ENCODE assay signal across 12 cellular contexts in genomic region chr13:97986841-97987240, GRCh38. TPM values are rescaled to one million over a fixed set of nuclear protein-coding genes. Genes with fewer than 3 reads are reported as not detected.
A peak's percentile ranks its signal among the peaks of the same experiment; 100 is the strongest.
DNase-seq lines count a peak whose midpoint lies in the region; ATAC-seq and TF ChIP-seq lines count a peak whose summit lies in the region.
"Had no signal": no experiment of that assay in that cellular context is flagged by ENCODE, and none has a peak within 500 bp of the region (broad histone marks: within the 10 kb centered on the region; RNA-seq: fewer than 3 reads in every experiment).

No MANE protein-coding gene starts in this region.

- no peak for DNase-seq in activated naive CD8-positive, alpha-beta T cell treated with anti-CD3 and anti-CD28 coated beads for 36 hours
- no peak for DNase-seq in activated naive CD8-positive, alpha-beta T cell treated with anti-CD3 and anti-CD28 coated beads, Interleukin-2, amount 50 U/mL, for 24 hours
- DNase-seq in NOMO-1 treated with DMSO at 0.1 percent for 48 hours (lab: John Stamatoyannopoulos, UW; ENCODE audit: unreplicated experiment) (peak; percentile 83), psoas muscle (no peak), testis (no peak), NCI-H1105 treated with DMSO at 0.1 percent for 48 hours (lab: John Stamatoyannopoulos, UW) (no peak), DMS 273 (lab: John Stamatoyannopoulos, UW; ENCODE audit: unreplicated experiment) (no peak)
- DNase-seq: activated CD4-positive, CD25-positive, alpha-beta regulatory T cell treated with anti-CD3 and anti-CD28 coated beads, Interleukin-2, amount 50 U/mL, for 72 hours; NCI-H524 had no signal

- H3K9me3 ChIP-seq in psoas muscle (no peaks in the 10 kb centered on the region), testis (no peaks in the 10 kb centered on the region)
- H3K9me3 ChIP-seq: A549, esophagus muscularis mucosa had no signal

- peaks cover 41% of the 10 kb centered on the region for H3K36me3 Mint-ChIP-seq in activated naive CD8-positive, alpha-beta T cell treated with anti-CD3 and anti-CD28 coated beads for 36 hours
- H3K36me3 Mint-ChIP-seq in activated naive CD8-positive, alpha-beta T cell treated with anti-CD3 and anti-CD28 coated beads, Interleukin-2, amount 50 U/mL, for 24 hours (ENCODE audit: low read depth): peaks cover 65% of the 10 kb centered on the region

- TF ChIP-seq POLR2A in testis (IDR thresholded peaks at IDR 0.05): no peak

- H3K4me3 Mint-ChIP-seq in activated naive CD8-positive, alpha-beta T cell treated with anti-CD3 and anti-CD28 coated beads for 36 hours: no peak overlapping the region
- no peak overlapping the region for H3K4me3 Mint-ChIP-seq in activated naive CD8-positive, alpha-beta T cell treated with anti-CD3 and anti-CD28 coated beads, Interleukin-2, amount 50 U/mL, for 24 hours

- H3K27ac ChIP-seq in psoas muscle: no peak overlapping the region
- no peak overlapping the region for H3K27ac ChIP-seq in testis
- H3K27ac ChIP-seq: A549, esophagus muscularis mucosa had no signal

- peaks cover 17 to 96% of the 10 kb centered on the region in 2 donors for H3K36me3 ChIP-seq in psoas muscle (ENCODE audit: insufficient read depth in 1 of 2, low read depth in 1 of 2)
- no peaks in the 10 kb centered on the region for H3K36me3 ChIP-seq in testis (ENCODE audit: low read depth, missing control alignments)

- peaks cover 4% of the 10 kb centered on the region for H3K4me1 Mint-ChIP-seq in activated naive CD8-positive, alpha-beta T cell treated with anti-CD3 and anti-CD28 coated beads for 36 hours
- H3K4me1 Mint-ChIP-seq in activated naive CD8-positive, alpha-beta T cell treated with anti-CD3 and anti-CD28 coated beads, Interleukin-2, amount 50 U/mL, for 24 hours: peaks cover 3% of the 10 kb centered on the region

- H3K9me3 Mint-ChIP-seq in activated naive CD8-positive, alpha-beta T cell treated with anti-CD3 and anti-CD28 coated beads for 36 hours: no peaks in the 10 kb centered on the region
- no peaks in the 10 kb centered on the region for H3K9me3 Mint-ChIP-seq in activated naive CD8-positive, alpha-beta T cell treated with anti-CD3 and anti-CD28 coated beads, Interleukin-2, amount 50 U/mL, for 24 hours

- H3K27ac Mint-ChIP-seq in activated naive CD8-positive, alpha-beta T cell treated with anti-CD3 and anti-CD28 coated beads for 36 hours: peak overlapping the region; percentile 58
- no peak overlapping the region for H3K27ac Mint-ChIP-seq in activated naive CD8-positive, alpha-beta T cell treated with anti-CD3 and anti-CD28 coated beads, Interleukin-2, amount 50 U/mL, for 24 hours

- no peak for TF ChIP-seq CTCF in psoas muscle (IDR thresholded peaks at IDR 0.05)
- no peak for TF ChIP-seq CTCF in testis (IDR thresholded peaks at IDR 0.05)

- no peaks in the 10 kb centered on the region for H3K4me1 ChIP-seq in psoas muscle
- no peaks in the 10 kb centered on the region for H3K4me1 ChIP-seq in testis
- H3K4me1 ChIP-seq: A549 had no signal

- ATAC-seq in activated naive CD8-positive, alpha-beta T cell treated with anti-CD3 and anti-CD28 coated beads, Interleukin-2, amount 50 U/mL, for 24 hours: no peak
- peak; percentile 83 for ATAC-seq in HG02884 (IDR thresholded peaks at IDR 0.05; ENCODE audit: unreplicated experiment)
- ATAC-seq in psoas muscle: no peak
- ATAC-seq: A549 had no signal

- no peak overlapping the region for H3K4me3 ChIP-seq in psoas muscle
- no peak overlapping the region for H3K4me3 ChIP-seq in testis
- H3K4me3 ChIP-seq: A549, esophagus muscularis mucosa had no signal

- WGBS in psoas muscle, 3 donors: 81 to 85% (median 82%) methylated on average over 3 of the region's 3 CpGs
- WGBS in testis, 2 donors: 89 to 97% methylated on average over 3 of the region's 3 CpGs

- H3K27me3 Mint-ChIP-seq in activated naive CD8-positive, alpha-beta T cell treated with anti-CD3 and anti-CD28 coated beads for 36 hours: no peaks in the 10 kb centered on the region
- no peaks in the 10 kb centered on the region for H3K27me3 Mint-ChIP-seq in activated naive CD8-positive, alpha-beta T cell treated with anti-CD3 and anti-CD28 coated beads, Interleukin-2, amount 50 U/mL, for 24 hours

- intact Hi-C loops in psoas muscle (cut with DNase I) (no loop called here), testis (cut with DNase I; ENCODE audit: low total_unique reads) (no loop called here)

- H3K27me3 ChIP-seq in psoas muscle (ENCODE audit: insufficient read depth in 3 of 3, low read length in 2 of 3) (no peaks in the 10 kb centered on the region), testis (no peaks in the 10 kb centered on the region)
- H3K27me3 ChIP-seq: esophagus muscularis mucosa had no signal

RNA-seq across cellular contexts. Expression of gene IPO5, which starts 33.4 kb away (rescaled TPM):
- total RNA-seq in activated naive CD8-positive, alpha-beta T cell treated with anti-CD3 and anti-CD28 coated beads for 36 hours: 100 to 1,000 TPM; 270 to 277 TPM
- total RNA-seq in psoas muscle (100 to 1,000 TPM; 153 to 186 (median 167) TPM), testis (100 to 1,000 TPM; 231 to 323 TPM)
- polyA plus RNA-seq in psoas muscle (100 to 1,000 TPM in 1 of 3 donors, 10 to 100 TPM in 2; 60.6 to 139 (median 75.0) TPM), testis (ENCODE audit: insufficient read depth, low read depth, low replicate concordance) (465 TPM)
